ENCODE assay signal across 6 cellular contexts in the genomic region with DNA sequence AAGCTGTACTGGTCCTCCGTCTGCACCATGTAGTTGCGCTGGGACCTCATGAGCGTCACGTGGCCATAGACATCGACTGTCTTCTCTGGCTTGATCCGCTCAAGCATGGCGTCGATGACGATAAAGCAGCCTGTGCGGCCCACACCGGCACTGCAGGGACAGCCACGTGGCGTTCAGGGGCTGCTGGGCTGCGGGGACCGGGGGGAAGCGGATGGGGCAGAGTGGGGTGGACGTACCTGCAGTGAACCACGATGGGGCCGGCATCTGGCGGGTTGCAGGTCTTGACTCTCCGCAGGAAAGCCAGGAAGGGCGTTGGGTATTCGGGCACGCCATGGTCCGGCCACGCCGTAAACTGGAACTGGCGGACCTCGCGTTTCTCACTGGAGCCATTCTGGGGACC.
"Had no signal": no experiment of that assay in that cellular context is flagged by ENCODE, and none has a peak within 500 bp of the region (broad histone marks: within the 10 kb centered on the region; RNA-seq: fewer than 3 reads in every experiment).

No MANE protein-coding gene starts in this region.

- FAIRE-seq: HTR-8/SVneo had no signal

- H3K9me3 ChIP-seq: HAP-1 had no signal

- H3K4me1 ChIP-seq: HAP-1 had no signal

- ATAC-seq: GM23338, HCT116 had no signal

- DNase-seq: HFFc6, KBM-7 had no signal

- H3K4me2 ChIP-seq: GM23338 had no signal

- H2AFZ ChIP-seq: GM23338 had no signal

- H3K4me3 ChIP-seq: GM23338, HAP-1 had no signal
